In genomic region chr10:116849271-116850057, GRCh38 we compare ENCODE assay signal across 8 cellular contexts. TPM values are rescaled to one million over a fixed set of nuclear protein-coding genes. Genes with fewer than 3 reads are reported as not detected.
DNase-seq lines count a peak whose midpoint lies in the region; ATAC-seq and TF ChIP-seq lines count a peak whose summit lies in the region.

TSS of gene ENO4 (plus strand) at chr10:116849499. CDS start at chr10:116849567, 68 bp downstream.

- H3K4me1 ChIP-seq in esophagus muscularis mucosa (peaks cover 6 to 17% (median 16%) of the 10 kb centered on the region in 4 donors), tibial artery (peaks cover 0 to 23% (median 10%) of the 10 kb centered on the region in 4 donors)

- no peaks in the 10 kb centered on the region for H3K36me3 ChIP-seq in esophagus muscularis mucosa
- no peaks in the 10 kb centered on the region for H3K36me3 ChIP-seq in tibial artery

- TF ChIP-seq CTCF in esophagus muscularis mucosa (IDR thresholded peaks at IDR 0.05) (no peak), tibial artery (IDR thresholded peaks at IDR 0.05) (no peak)

- peak within 1 kb of the TSS; percentile 69 to 85 (median 71) for H3K4me3 ChIP-seq in esophagus muscularis mucosa
- peak within 1 kb of the TSS; percentile 57 to 66 for H3K4me3 ChIP-seq in tibial artery

- intact Hi-C loops in Right ventricle myocardium inferior (cut with DNase I) = no loop called here
- intact Hi-C loops in cardiac septum (cut with DNase I) = no loop called here
- intact Hi-C loops in esophagus muscularis mucosa (cut with DNase I) = no loop called here
- intact Hi-C loops in tibial artery (cut with DNase I; ENCODE audit: low total_unique reads) = no loop called here

- peak; percentile 88 for ATAC-seq in Right ventricle myocardium inferior
- ATAC-seq in HG02588 (IDR thresholded peaks at IDR 0.05; ENCODE audit: unreplicated experiment) = peak; percentile 48
- ATAC-seq in activated CD4-positive, CD25-positive, alpha-beta regulatory T cell treated with anti-CD3 and anti-CD28 coated beads, Interleukin-2, amount 50 U/mL, for 24 hours = peak; percentile 39 to 49

- WGBS in esophagus muscularis mucosa = 4% methylated on average over 47 of the region's 54 CpGs

- DNase-seq in Right ventricle myocardium inferior (ENCODE audit: missing footprints) = peak; percentile 83
- no peak for DNase-seq in cardiac septum (ENCODE audit: low spot score)
- peak; percentile 71 to 85 for DNase-seq in NCI-H187 (lab: John Stamatoyannopoulos, UW)
- no peak for DNase-seq in esophagus muscularis mucosa (ENCODE audit: extremely low spot score)
- DNase-seq in mucosa of gallbladder (ENCODE audit: low spot score) = peak; percentile 76
- peak; percentile 33 to 71 for DNase-seq in tibial artery

- TF ChIP-seq EP300 in esophagus muscularis mucosa (IDR thresholded peaks at IDR 0.05) = no peak

- TF ChIP-seq POLR2A in esophagus muscularis mucosa (IDR thresholded peaks at IDR 0.05; ENCODE audit: low read depth) = no peak

- H3K27ac ChIP-seq in esophagus muscularis mucosa (replicated peaks in 1 of 4) (peak within 1 kb of the TSS; percentile 66 to 79 (median 70)), tibial artery (peak within 1 kb of the TSS; percentile 37 to 40)

- H3K27me3 ChIP-seq in esophagus muscularis mucosa (no peaks in the 10 kb centered on the region), tibial artery (peaks cover 0 to 3% of the 10 kb centered on the region in 2 donors)

- H3K9me3 ChIP-seq in esophagus muscularis mucosa (no peaks in the 10 kb centered on the region), tibial artery (no peaks in the 10 kb centered on the region)

RNA-seq across cellular contexts. Expression of gene ENO4, which starts in this region (rescaled TPM):
- not detected for total RNA-seq in Right ventricle myocardium inferior
- total RNA-seq in cardiac septum = not detected
- total RNA-seq in esophagus muscularis mucosa = 1 to 10 TPM in 1 of 4 donors, under 1 TPM in 2, not detected in 1; 0.17 to 1.1 (median 0.29) TPM
- 0.20 TPM for total RNA-seq in mucosa of gallbladder

Comparison
In these comparisons a context has a peak if more than half of its experiments do, and no peak if none do; other contexts are left out.
1. Peak in DNase-seq and ATAC-seq in Right ventricle myocardium inferior; RNA of the gene not detected or under 1 TPM.
2. Peak in DNase-seq in mucosa of gallbladder; RNA of the gene not detected or under 1 TPM.
3. DNase-seq: peak in NCI-H187 (2 of 2) and tibial artery (2 of 2); none in cardiac septum (single experiment) and esophagus muscularis mucosa (single experiment).
4. Peak in every context shown above with its lines, with median percentiles within 50 percentile points of each other: ATAC-seq.